Comparison of ENCODE assay signal across 23 cellular contexts in the genomic region with DNA sequence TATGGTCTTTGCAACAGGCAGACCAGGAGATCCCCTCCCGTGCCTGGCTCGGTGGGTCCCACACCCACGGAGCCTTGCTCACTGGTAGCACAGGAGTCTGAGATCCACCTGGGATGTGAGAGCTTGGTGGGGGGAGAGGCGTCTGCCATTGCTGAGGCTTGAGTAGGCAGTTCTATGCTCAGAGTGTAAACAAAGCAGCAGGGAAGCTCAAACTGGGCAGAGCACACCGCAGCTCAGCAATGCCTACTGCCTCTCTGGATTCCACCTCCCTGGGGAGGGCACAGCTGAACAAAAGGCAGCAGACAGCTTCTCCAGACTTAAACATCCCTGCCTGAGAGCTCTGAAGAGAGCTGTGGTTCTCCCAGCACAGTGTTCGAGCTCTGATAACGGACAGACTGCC.
DNase-seq lines count a peak whose midpoint lies in the region; ATAC-seq, FAIRE-seq and TF ChIP-seq lines count a peak whose summit lies in the region.
"Had no signal": no experiment of that assay in that cellular context is flagged by ENCODE, and none has a peak within 500 bp of the region (broad histone marks: within the 10 kb centered on the region; RNA-seq: fewer than 3 reads in every experiment).

No MANE protein-coding gene starts in this region.

- no peaks in the 10 kb centered on the region for H3K36me3 ChIP-seq in iPS-18a (ENCODE audit: control insufficient read depth, low read depth, low read length)
- H3K36me3 ChIP-seq in pancreas: peaks cover 0 to 12% (median 0%) of the 10 kb centered on the region in 3 donors
- peaks cover 9 to 42% (median 34%) of the 10 kb centered on the region in 4 donors for H3K36me3 ChIP-seq in stomach
- H3K36me3 ChIP-seq: cardiac muscle cell had no signal

- intact Hi-C loops in pancreas (cut with DNase I) (no loop called here), stomach (cut with DNase I; ENCODE audit: low total_unique reads) (no loop called here)

- peak; percentile 13 for DNase-seq in DMS153 treated with DMSO at 0.1 percent for 48 hours (lab: John Stamatoyannopoulos, UW; ENCODE audit: unreplicated experiment)
- peak; percentile 13 for DNase-seq in NCI-H128 (lab: John Stamatoyannopoulos, UW; ENCODE audit: unreplicated experiment)
- peak; percentile 69 for DNase-seq in NCI-H2227 (lab: John Stamatoyannopoulos, UW; ENCODE audit: unreplicated experiment)
- no peak for DNase-seq in D341Med (ENCODE audit: low spot score)
- DNase-seq in pancreas: no peak
- DNase-seq in central memory CD4-positive, alpha-beta T cell: no peak
- no peak for DNase-seq in stomach
- DNase-seq: activated CD4-positive, alpha-beta T cell treated with anti-CD3 and anti-CD28 coated beads for 36 hours; activated naive CD4-positive, alpha-beta T cell treated with anti-CD3 and anti-CD28 coated beads, Interleukin-2, amount 10 ng/mL, durations not matched to agents 7 days and 5 days; activated T-cell treated with anti-CD3 and anti-CD28 coated beads, Interleukin-2, amount 50 U/mL, for 72 hours; Kasumi-1; midbrain; Peyer's patch; SJCRH30 had no signal

- 94 to 97% methylated on average over 7 of the region's 7 CpGs for WGBS in pancreas, 2 donors
- WGBS in stomach, 5 donors: 87 to 93% (median 93%) methylated on average over 3 to 7 of the region's 7 CpGs

- no peak for TF ChIP-seq POLR2A in stomach (IDR thresholded peaks at IDR 0.05)

- no peak for TF ChIP-seq CTCF in pancreas (IDR thresholded peaks at IDR 0.05)
- TF ChIP-seq CTCF in stomach (IDR thresholded peaks at IDR 0.05): no peak

- H3K9me3 ChIP-seq in iPS-18a (ENCODE audit: control insufficient read depth, low read depth, low read length) (no peaks in the 10 kb centered on the region), pancreas (no peaks in the 10 kb centered on the region), stomach (no peaks in the 10 kb centered on the region)
- H3K9me3 ChIP-seq: Peyer's patch, vagina had no signal

- H3K4me1 ChIP-seq in iPS-18a (ENCODE audit: control insufficient read depth, low read depth, low read length) (peaks cover 9% of the 10 kb centered on the region), pancreas (no peaks in the 10 kb centered on the region), stomach (no peaks in the 10 kb centered on the region)
- H3K4me1 ChIP-seq: Peyer's patch, SJCRH30, vagina had no signal

- H3K27ac ChIP-seq in iPS-18a (ENCODE audit: low read length) (peak overlapping the region; percentile 30), pancreas (no peak overlapping the region), stomach (no peak overlapping the region)
- H3K27ac ChIP-seq: C4-2B, cardiac muscle cell, Peyer's patch, SJCRH30, vagina had no signal

- no peak overlapping the region for H3K9ac ChIP-seq in iPS-18a (ENCODE audit: low read length)

- H3K4me3 ChIP-seq in iPS-18a (ENCODE audit: low read length) (no peak overlapping the region), pancreas (no peak overlapping the region), stomach (no peak overlapping the region)
- H3K4me3 ChIP-seq: cardiac muscle cell, Peyer's patch, SJCRH30, vagina had no signal

- no peak for TF ChIP-seq EP300 in stomach (IDR thresholded peaks at IDR 0.05)

- H3K27me3 ChIP-seq in iPS-18a (ENCODE audit: control insufficient read depth, insufficient read depth, low read length) (no peaks in the 10 kb centered on the region), pancreas (no peaks in the 10 kb centered on the region), stomach (no peaks in the 10 kb centered on the region)
- H3K27me3 ChIP-seq: cardiac muscle cell, Peyer's patch, SJCRH30, vagina had no signal

- FAIRE-seq in pancreas (lab: Jason Lieb, UNC): no peak
- FAIRE-seq: G401.6, GM18507, HTR-8/SVneo had no signal

- no peak for ATAC-seq in pancreas
- ATAC-seq: activated CD4-positive, alpha-beta T cell treated with anti-CD3 and anti-CD28 coated beads for 36 hours; activated T-cell treated with anti-CD3 and anti-CD28 coated beads, Interleukin-2, amount 50 U/mL, for 72 hours; HCT116; natural killer cell treated with Interleukin-12 subunit alpha and Interleukin-12 subunit beta and Interleukin-15 and Interleukin-18, amount 100 ng/mL, for 72 hours had no signal

Comparison
In these comparisons a context has a peak if more than half of its experiments do, and no peak if none do; other contexts are left out.
1. DNase-seq: peak in DMS153 treated with DMSO at 0.1 percent for 48 hours (single experiment), NCI-H128 (single experiment) and NCI-H2227 (single experiment); none in D341Med (single experiment), pancreas (0 of 6), central memory CD4-positive, alpha-beta T cell (single experiment) and stomach (single experiment).